Comparison of ENCODE assay signal across 8 cellular contexts in genomic region chr14:73786942-73787759, GRCh38.
A peak's percentile ranks its signal among the peaks of the same experiment; 100 is the strongest.
DNase-seq lines count a peak whose midpoint lies in the region; ATAC-seq and TF ChIP-seq lines count a peak whose summit lies in the region.

No MANE protein-coding gene starts in this region.

- peak overlapping the region; percentile 91 for H3K4me3 Mint-ChIP-seq in stimulated activated effector memory CD8-positive, alpha-beta T cell treated with anti-CD3 and anti-CD28 coated beads, Interleukin-12 subunit alpha, Interleukin-12 subunit beta, amount 100 ng/mL, for 72 hours

- peak overlapping the region; percentile 98 for H4K91ac ChIP-seq in mesenchymal stem cell (ENCODE audit: low read length)

- H3K9me3 ChIP-seq in HUES64 (ENCODE audit: insufficient read depth, low read depth, low read length) (no peaks in the 10 kb centered on the region), mesenchymal stem cell (ENCODE audit: control insufficient read depth, low read length) (no peaks in the 10 kb centered on the region)

- peaks cover 2% of the 10 kb centered on the region for H3K79me1 ChIP-seq in mesenchymal stem cell (replicated peaks; ENCODE audit: low read length, poor library complexity, severe bottlenecking)

- peak overlapping the region; percentile 94 for H2BK5ac ChIP-seq in mesenchymal stem cell (ENCODE audit: low read depth, low read length, poor library complexity, severe bottlenecking)

- H3K4me1 ChIP-seq in HUES64 (ENCODE audit: insufficient read depth, low read length) = peaks cover 42% of the 10 kb centered on the region
- peaks cover 36% of the 10 kb centered on the region for H3K4me1 ChIP-seq in mesenchymal stem cell (ENCODE audit: control insufficient read depth, insufficient read depth, low read depth, low read length)

- peak overlapping the region; percentile 98 for H4K8ac ChIP-seq in mesenchymal stem cell (ENCODE audit: low read length)

- peak overlapping the region; percentile 72 for H3K4me3 ChIP-seq in AG04449 (ENCODE audit: low read depth, low read length)
- peak overlapping the region; percentile 60 for H3K4me3 ChIP-seq in HUES64 (ENCODE audit: low read length)
- peak overlapping the region; percentile 68 to 80 for H3K4me3 ChIP-seq in mesenchymal stem cell (ENCODE audit: insufficient read depth in 1 of 2, low read depth in 1 of 2, low read length in 2 of 2)

- under 1% methylated on average over 87 of the region's 87 CpGs for WGBS in HUES64
- WGBS in mesenchymal stem cell = under 1% methylated on average over 63 of the region's 87 CpGs

- POLR2A ChIA-PET in AG04449 (lab: Yijun Ruan, JAX) = interaction anchor here (0.7 to 5.8 kb wide), 5 partner anchors 11 to 99 kb away, joined by 4 to 38 read pairs (median 6); partner anchors contain the start of gene ZNF410

- peak overlapping the region in 1 of 2 experiments; percentile 98 for H3K23ac ChIP-seq in mesenchymal stem cell (ENCODE audit: low read length in 2 of 2)

- H2BK15ac ChIP-seq in mesenchymal stem cell (ENCODE audit: low read depth, poor library complexity, severe bottlenecking) = peak overlapping the region; percentile 90

- peak overlapping the region; percentile 93 to 99 for H3K4ac ChIP-seq in mesenchymal stem cell (ENCODE audit: low read depth in 1 of 2, low read length in 2 of 2)

- no peak for DNase-seq in AG04449 (ENCODE audit: low read depth, low spot score)
- DNase-seq in activated CD4-positive, alpha-beta T cell treated with anti-CD3 and anti-CD28 coated beads, Interleukin-2, amount 50 U/mL, for 1 hour = peak; percentile 58
- peak; percentile 21 for DNase-seq in effector CD8-positive, alpha-beta T cell (lab: John Stamatoyannopoulos, UW)
- peak; percentile 37 for DNase-seq in mesenchymal stem cell
- peak; percentile 27 to 80 for DNase-seq in stimulated activated effector memory CD8-positive, alpha-beta T cell treated with anti-CD3 and anti-CD28 coated beads, Interleukin-12 subunit alpha, Interleukin-12 subunit beta, amount 100 ng/mL, for 72 hours (ENCODE audit: low spot score in 2 of 2)

- H3K9ac ChIP-seq in HUES64 (ENCODE audit: low read depth, low read length) (peak overlapping the region; percentile 71), mesenchymal stem cell (ENCODE audit: low read length) (peak overlapping the region; percentile 96)

- peak overlapping the region; percentile 49 for H2AFZ ChIP-seq in mesenchymal stem cell (ENCODE audit: low read depth, low read length)

- H3K27me3 ChIP-seq in HUES64 (ENCODE audit: insufficient read depth, low read length) = peaks cover 84% of the 10 kb centered on the region
- H3K27me3 ChIP-seq in mesenchymal stem cell (ENCODE audit: control insufficient read depth in 1 of 2, insufficient read depth in 1 of 2, low read length in 2 of 2) = no peaks in the 10 kb centered on the region

- H3K4me2 ChIP-seq in mesenchymal stem cell (ENCODE audit: low read length, poor library complexity, severe bottlenecking) = peak overlapping the region; percentile 89

- peaks cover 70% of the 10 kb centered on the region for H3K4me1 Mint-ChIP-seq in stimulated activated effector memory CD8-positive, alpha-beta T cell treated with anti-CD3 and anti-CD28 coated beads, Interleukin-12 subunit alpha, Interleukin-12 subunit beta, amount 100 ng/mL, for 72 hours

- peak overlapping the region; percentile 97 to 99 for H3K18ac ChIP-seq in mesenchymal stem cell (ENCODE audit: low read depth in 1 of 2, low read length in 2 of 2)

- H3K27ac Mint-ChIP-seq in stimulated activated effector memory CD8-positive, alpha-beta T cell treated with anti-CD3 and anti-CD28 coated beads, Interleukin-12 subunit alpha, Interleukin-12 subunit beta, amount 100 ng/mL, for 72 hours = peak overlapping the region; percentile 96

- H3K9me3 Mint-ChIP-seq in stimulated activated effector memory CD8-positive, alpha-beta T cell treated with anti-CD3 and anti-CD28 coated beads, Interleukin-12 subunit alpha, Interleukin-12 subunit beta, amount 100 ng/mL, for 72 hours = no peaks in the 10 kb centered on the region

- H2BK12ac ChIP-seq in mesenchymal stem cell (ENCODE audit: low read length in 2 of 2) = peak overlapping the region in 1 of 2 experiments; percentile 55

- peak overlapping the region; percentile 39 to 97 for H3K14ac ChIP-seq in mesenchymal stem cell (ENCODE audit: low read length in 2 of 2)

- peak; percentile 47 for ATAC-seq in GM18867 (IDR thresholded peaks at IDR 0.05; ENCODE audit: unreplicated experiment)
- ATAC-seq in stimulated activated effector memory CD8-positive, alpha-beta T cell treated with anti-CD3 and anti-CD28 coated beads, Interleukin-12 subunit alpha, Interleukin-12 subunit beta, amount 100 ng/mL, for 72 hours = peak; percentile 74
- ATAC-seq in GM21529 (IDR thresholded peaks at IDR 0.05; ENCODE audit: unreplicated experiment) = no peak

- CTCF ChIA-PET in AG04449 (lab: Yijun Ruan, JAX) = interaction anchor here (0.8 to 2.4 kb wide), 5 partner anchors 8 to 125 kb away, joined by 3 to 17 read pairs (median 3); no protein-coding TSS in a partner anchor

- peak overlapping the region; percentile 75 for H2AK5ac ChIP-seq in mesenchymal stem cell (ENCODE audit: low read length, severe bottlenecking)

- H3K36me3 ChIP-seq in HUES64 (ENCODE audit: insufficient read depth, low read length) = no peaks in the 10 kb centered on the region
- H3K36me3 ChIP-seq in mesenchymal stem cell (ENCODE audit: control insufficient read depth in 1 of 2, insufficient read depth in 2 of 2, low read depth in 1 of 2, low read length in 2 of 2) = no peaks in the 10 kb centered on the region

- H3K27ac ChIP-seq in HUES64 (ENCODE audit: low read depth, low read length) (no peak overlapping the region; the same call in 1 of the 2 replicates), mesenchymal stem cell (ENCODE audit: low read length, poor library complexity, severe bottlenecking) (peak overlapping the region; percentile 95)

- peak overlapping the region; percentile 95 for H2BK120ac ChIP-seq in mesenchymal stem cell (ENCODE audit: low read depth, low read length)

- TF ChIP-seq CTCF in AG04449 (IDR thresholded peaks at IDR 0.05; ENCODE audit: insufficient read depth, low read length, missing control alignments) = no peak

- peaks cover 20% of the 10 kb centered on the region for H3K36me3 Mint-ChIP-seq in stimulated activated effector memory CD8-positive, alpha-beta T cell treated with anti-CD3 and anti-CD28 coated beads, Interleukin-12 subunit alpha, Interleukin-12 subunit beta, amount 100 ng/mL, for 72 hours
